In the genomic region with DNA sequence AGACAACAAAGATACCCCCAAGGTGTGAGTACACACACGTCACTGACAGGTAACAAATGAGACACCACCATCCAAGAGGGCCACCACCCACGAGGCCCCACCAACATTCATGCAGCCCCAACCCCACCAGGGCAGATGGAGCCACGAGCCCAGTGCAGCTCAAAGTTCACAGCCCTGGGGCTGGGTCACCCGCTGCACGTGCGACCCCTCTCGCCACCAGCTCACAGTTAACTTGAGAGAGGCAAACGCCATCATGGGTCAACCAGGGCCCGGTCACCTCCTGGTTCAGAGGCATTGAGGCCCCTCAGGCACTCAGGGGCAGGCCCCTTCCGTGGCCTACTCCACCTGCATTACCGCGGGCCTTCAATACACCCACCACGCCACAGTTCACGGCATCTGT, we compare ENCODE assay signal across 20 cellular contexts.
"Had no signal": no experiment of that assay in that cellular context is flagged by ENCODE, and none has a peak within 500 bp of the region (broad histone marks: within the 10 kb centered on the region; RNA-seq: fewer than 3 reads in every experiment).

No MANE protein-coding gene starts in this region.

- H3K27ac Mint-ChIP-seq: dendritic cell treated with granulocyte-macrophage colony-stimulating factor and Interleukin-4, amounts not matched to agents 40 ng/mL and 50 ng/mL, for 4 days; nephron; stimulated activated naive CD8-positive, alpha-beta T cell treated with anti-CD3 and anti-CD28 coated beads, Interleukin-15, Interleukin-2, amounts not matched to agents 100 ng/mL and 50 ng/mL, for 24 hours had no signal

- H3K27me3 Mint-ChIP-seq: dendritic cell treated with granulocyte-macrophage colony-stimulating factor and Interleukin-4, amounts not matched to agents 40 ng/mL and 50 ng/mL, for 4 days; effector memory CD8-positive, alpha-beta T cell; naive B cell; stimulated activated naive CD8-positive, alpha-beta T cell treated with anti-CD3 and anti-CD28 coated beads, Interleukin-15, Interleukin-2, amounts not matched to agents 100 ng/mL and 50 ng/mL, for 24 hours had no signal

- H3K4me3 ChIP-seq: left ventricle myocardium inferior, lung, right atrium auricular region, tibial nerve, upper lobe of right lung, vagina had no signal

- H3K27ac ChIP-seq: foreskin keratinocyte, tibial nerve, upper lobe of right lung, vagina had no signal

- H3K27me3 ChIP-seq: foreskin keratinocyte, right atrium auricular region, tibial nerve, upper lobe of right lung, vagina had no signal

- H3K9me3 ChIP-seq: left ventricle myocardium inferior, right atrium auricular region, tibial nerve, upper lobe of right lung, vagina had no signal

- ATAC-seq: effector memory CD8-positive, alpha-beta T cell; foreskin keratinocyte; upper lobe of right lung had no signal

- H3K4me3 Mint-ChIP-seq: dendritic cell treated with granulocyte-macrophage colony-stimulating factor and Interleukin-4, amounts not matched to agents 40 ng/mL and 50 ng/mL, for 4 days; effector memory CD8-positive, alpha-beta T cell; immature natural killer cell; naive B cell; nephron; stimulated activated naive CD8-positive, alpha-beta T cell treated with anti-CD3 and anti-CD28 coated beads, Interleukin-15, Interleukin-2, amounts not matched to agents 100 ng/mL and 50 ng/mL, for 24 hours had no signal

- DNase-seq: effector memory CD8-positive, alpha-beta T cell; erythroblast; foreskin keratinocyte; immature natural killer cell; left ventricle myocardium inferior; mesendoderm; naive B cell; small intestine; stimulated activated CD4-positive, alpha-beta T cell treated with anti-CD3 and anti-CD28 coated beads, Interleukin-12 subunit alpha, Interleukin-12 subunit beta, amount 100 ng/mL, for 4 hours; upper lobe of right lung had no signal

- H3K4me1 ChIP-seq: foreskin keratinocyte, upper lobe of right lung had no signal

- H3K4me1 Mint-ChIP-seq: nephron had no signal

- FAIRE-seq: colon, endothelial cell of umbilical vein, keratinocyte, small intestine had no signal

- H3K9me3 Mint-ChIP-seq: dendritic cell treated with granulocyte-macrophage colony-stimulating factor and Interleukin-4, amounts not matched to agents 40 ng/mL and 50 ng/mL, for 4 days; effector memory CD8-positive, alpha-beta T cell; immature natural killer cell; naive B cell; nephron; stimulated activated naive CD8-positive, alpha-beta T cell treated with anti-CD3 and anti-CD28 coated beads, Interleukin-15, Interleukin-2, amounts not matched to agents 100 ng/mL and 50 ng/mL, for 24 hours had no signal
